1 cellular context compared by ENCODE assay signal in genomic region chr20:44959896-44960852, GRCh38.
TF ChIP-seq lines count a peak whose summit lies in the region.

A gene with protein sequence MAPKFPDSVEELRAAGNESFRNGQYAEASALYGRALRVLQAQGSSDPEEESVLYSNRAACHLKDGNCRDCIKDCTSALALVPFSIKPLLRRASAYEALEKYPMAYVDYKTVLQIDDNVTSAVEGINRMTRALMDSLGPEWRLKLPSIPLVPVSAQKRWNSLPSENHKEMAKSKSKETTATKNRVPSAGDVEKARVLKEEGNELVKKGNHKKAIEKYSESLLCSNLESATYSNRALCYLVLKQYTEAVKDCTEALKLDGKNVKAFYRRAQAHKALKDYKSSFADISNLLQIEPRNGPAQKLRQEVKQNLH (minus strand): TSS chr20:44960397. CDS start chr20:44960333, 64 bp downstream.

TF ChIP-seq in HEK293, 187 proteins besides CTCF, POLR2A, EP300 and RAD21 (continued from another document and continues in another):
- TF ChIP-seq, protein P1, sequence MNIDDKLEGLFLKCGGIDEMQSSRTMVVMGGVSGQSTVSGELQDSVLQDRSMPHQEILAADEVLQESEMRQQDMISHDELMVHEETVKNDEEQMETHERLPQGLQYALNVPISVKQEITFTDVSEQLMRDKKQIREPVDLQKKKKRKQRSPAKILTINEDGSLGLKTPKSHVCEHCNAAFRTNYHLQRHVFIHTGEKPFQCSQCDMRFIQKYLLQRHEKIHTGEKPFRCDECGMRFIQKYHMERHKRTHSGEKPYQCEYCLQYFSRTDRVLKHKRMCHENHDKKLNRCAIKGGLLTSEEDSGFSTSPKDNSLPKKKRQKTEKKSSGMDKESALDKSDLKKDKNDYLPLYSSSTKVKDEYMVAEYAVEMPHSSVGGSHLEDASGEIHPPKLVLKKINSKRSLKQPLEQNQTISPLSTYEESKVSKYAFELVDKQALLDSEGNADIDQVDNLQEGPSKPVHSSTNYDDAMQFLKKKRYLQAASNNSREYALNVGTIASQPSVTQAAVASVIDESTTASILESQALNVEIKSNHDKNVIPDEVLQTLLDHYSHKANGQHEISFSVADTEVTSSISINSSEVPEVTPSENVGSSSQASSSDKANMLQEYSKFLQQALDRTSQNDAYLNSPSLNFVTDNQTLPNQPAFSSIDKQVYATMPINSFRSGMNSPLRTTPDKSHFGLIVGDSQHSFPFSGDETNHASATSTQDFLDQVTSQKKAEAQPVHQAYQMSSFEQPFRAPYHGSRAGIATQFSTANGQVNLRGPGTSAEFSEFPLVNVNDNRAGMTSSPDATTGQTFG (tag by site-specific recombination; IDR thresholded peaks at IDR 0.05; ENCODE audit: borderline replicate concordance): no peak
- no peak for TF ChIP-seq ZNF157 (tag by site-specific recombination; IDR thresholded peaks at IDR 0.05)
- TF ChIP-seq, protein P2, sequence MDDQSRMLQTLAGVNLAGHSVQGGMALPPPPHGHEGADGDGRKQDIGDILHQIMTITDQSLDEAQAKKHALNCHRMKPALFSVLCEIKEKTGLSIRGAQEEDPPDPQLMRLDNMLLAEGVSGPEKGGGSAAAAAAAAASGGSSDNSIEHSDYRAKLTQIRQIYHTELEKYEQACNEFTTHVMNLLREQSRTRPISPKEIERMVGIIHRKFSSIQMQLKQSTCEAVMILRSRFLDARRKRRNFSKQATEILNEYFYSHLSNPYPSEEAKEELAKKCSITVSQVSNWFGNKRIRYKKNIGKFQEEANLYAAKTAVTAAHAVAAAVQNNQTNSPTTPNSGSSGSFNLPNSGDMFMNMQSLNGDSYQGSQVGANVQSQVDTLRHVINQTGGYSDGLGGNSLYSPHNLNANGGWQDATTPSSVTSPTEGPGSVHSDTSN (CRISPR knock-in tag; IDR thresholded peaks at IDR 0.05): no peak
- TF ChIP-seq PRDM10 (tag by site-specific recombination; IDR thresholded peaks at IDR 0.05): peak; percentile 74
- TF ChIP-seq ZNF175 (tag by site-specific recombination; IDR thresholded peaks at IDR 0.05): no peak
- TF ChIP-seq ZNF23 (tag by site-specific recombination; IDR thresholded peaks at IDR 0.05; ENCODE audit: borderline replicate concordance): no peak
- TF ChIP-seq IKZF3 (tag by site-specific recombination; IDR thresholded peaks at IDR 0.05): peak; percentile 78
- no peak for TF ChIP-seq ZBTB49 (tag by site-specific recombination; IDR thresholded peaks at IDR 0.05; ENCODE audit: low read depth)
- no peak for TF ChIP-seq ZNF416 (tag by site-specific recombination; IDR thresholded peaks at IDR 0.05)
- TF ChIP-seq ZNF248 (tag by site-specific recombination; IDR thresholded peaks at IDR 0.05): no peak
- no peak for TF ChIP-seq ZNF223 (tag by site-specific recombination; IDR thresholded peaks at IDR 0.05)
- TF ChIP-seq ZBTB8A (tag by site-specific recombination; IDR thresholded peaks at IDR 0.05): peak; percentile 71
- TF ChIP-seq MZF1 (tag by site-specific recombination; IDR thresholded peaks at IDR 0.05; ENCODE audit: borderline replicate concordance): 0 out of 2 replicates have a peak, but pooled peaks have one; percentile 14
- peak; percentile 85 for TF ChIP-seq ZIC2 (tag by site-specific recombination; IDR thresholded peaks at IDR 0.05)
- TF ChIP-seq, protein P3, sequence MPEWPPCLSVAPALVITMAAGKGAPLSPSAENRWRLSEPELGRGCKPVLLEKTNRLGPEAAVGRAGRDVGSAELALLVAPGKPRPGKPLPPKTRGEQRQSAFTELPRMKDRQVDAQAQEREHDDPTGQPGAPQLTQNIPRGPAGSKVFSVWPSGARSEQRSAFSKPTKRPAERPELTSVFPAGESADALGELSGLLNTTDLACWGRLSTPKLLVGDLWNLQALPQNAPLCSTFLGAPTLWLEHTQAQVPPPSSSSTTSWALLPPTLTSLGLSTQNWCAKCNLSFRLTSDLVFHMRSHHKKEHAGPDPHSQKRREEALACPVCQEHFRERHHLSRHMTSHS (tag by site-specific recombination; IDR thresholded peaks at IDR 0.05): no peak
- no peak for TF ChIP-seq ATF2 (tag by site-specific recombination; IDR thresholded peaks at IDR 0.05; ENCODE audit: low read depth)
- TF ChIP-seq ZXDB (tag by site-specific recombination; IDR thresholded peaks at IDR 0.05): peak; percentile 76
- TF ChIP-seq SP2 (tag by site-specific recombination; IDR thresholded peaks at IDR 0.05): peak; percentile 92
- no peak for TF ChIP-seq ZNF623 (tag by site-specific recombination; IDR thresholded peaks at IDR 0.05)
- TF ChIP-seq ZNF114 (tag by site-specific recombination; IDR thresholded peaks at IDR 0.05): no peak
- TF ChIP-seq MEIS1 (CRISPR knock-in tag; IDR thresholded peaks at IDR 0.05; ENCODE audit: borderline replicate concordance): no peak
- no peak for TF ChIP-seq OVOL3 (tag by site-specific recombination; IDR thresholded peaks at IDR 0.05)
- no peak for TF ChIP-seq ZNF670 (tag by site-specific recombination; IDR thresholded peaks at IDR 0.05; ENCODE audit: low read depth)
- no peak for TF ChIP-seq ZNF211 (tag by site-specific recombination; IDR thresholded peaks at IDR 0.05; ENCODE audit: low read depth)
- TF ChIP-seq KLF16 (tag by site-specific recombination; IDR thresholded peaks at IDR 0.05): peak; percentile 90; the same call in 1 of the 2 replicates
- TF ChIP-seq, protein P4, sequence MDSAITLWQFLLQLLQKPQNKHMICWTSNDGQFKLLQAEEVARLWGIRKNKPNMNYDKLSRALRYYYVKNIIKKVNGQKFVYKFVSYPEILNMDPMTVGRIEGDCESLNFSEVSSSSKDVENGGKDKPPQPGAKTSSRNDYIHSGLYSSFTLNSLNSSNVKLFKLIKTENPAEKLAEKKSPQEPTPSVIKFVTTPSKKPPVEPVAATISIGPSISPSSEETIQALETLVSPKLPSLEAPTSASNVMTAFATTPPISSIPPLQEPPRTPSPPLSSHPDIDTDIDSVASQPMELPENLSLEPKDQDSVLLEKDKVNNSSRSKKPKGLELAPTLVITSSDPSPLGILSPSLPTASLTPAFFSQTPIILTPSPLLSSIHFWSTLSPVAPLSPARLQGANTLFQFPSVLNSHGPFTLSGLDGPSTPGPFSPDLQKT (IDR thresholded peaks at IDR 0.05; ENCODE audit: borderline replicate concordance, low read depth, low read length): no peak
- no peak for TF ChIP-seq ZNF426 (tag by site-specific recombination; IDR thresholded peaks at IDR 0.05)
- TF ChIP-seq, protein P5, sequence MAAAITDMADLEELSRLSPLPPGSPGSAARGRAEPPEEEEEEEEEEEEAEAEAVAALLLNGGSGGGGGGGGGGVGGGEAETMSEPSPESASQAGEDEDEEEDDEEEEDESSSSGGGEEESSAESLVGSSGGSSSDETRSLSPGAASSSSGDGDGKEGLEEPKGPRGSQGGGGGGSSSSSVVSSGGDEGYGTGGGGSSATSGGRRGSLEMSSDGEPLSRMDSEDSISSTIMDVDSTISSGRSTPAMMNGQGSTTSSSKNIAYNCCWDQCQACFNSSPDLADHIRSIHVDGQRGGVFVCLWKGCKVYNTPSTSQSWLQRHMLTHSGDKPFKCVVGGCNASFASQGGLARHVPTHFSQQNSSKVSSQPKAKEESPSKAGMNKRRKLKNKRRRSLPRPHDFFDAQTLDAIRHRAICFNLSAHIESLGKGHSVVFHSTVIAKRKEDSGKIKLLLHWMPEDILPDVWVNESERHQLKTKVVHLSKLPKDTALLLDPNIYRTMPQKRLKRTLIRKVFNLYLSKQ (tag by site-specific recombination; IDR thresholded peaks at IDR 0.05; ENCODE audit: borderline replicate concordance): no peak
- no peak for TF ChIP-seq ZNF48 (tag by site-specific recombination; IDR thresholded peaks at IDR 0.05)
- no peak; the same call in 1 of the 2 replicates for TF ChIP-seq ZNF324 (tag by site-specific recombination; IDR thresholded peaks at IDR 0.05)
- TF ChIP-seq, protein P6, sequence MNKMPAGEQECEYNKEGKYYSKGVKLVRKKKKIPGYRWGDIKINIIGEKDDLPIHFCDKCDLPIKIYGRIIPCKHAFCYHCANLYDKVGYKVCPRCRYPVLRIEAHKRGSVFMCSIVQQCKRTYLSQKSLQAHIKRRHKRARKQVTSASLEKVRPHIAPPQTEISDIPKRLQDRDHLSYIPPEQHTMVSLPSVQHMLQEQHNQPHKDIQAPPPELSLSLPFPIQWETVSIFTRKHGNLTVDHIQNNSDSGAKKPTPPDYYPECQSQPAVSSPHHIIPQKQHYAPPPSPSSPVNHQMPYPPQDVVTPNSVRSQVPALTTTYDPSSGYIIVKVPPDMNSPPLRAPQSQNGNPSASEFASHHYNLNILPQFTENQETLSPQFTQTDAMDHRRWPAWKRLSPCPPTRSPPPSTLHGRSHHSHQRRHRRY (tag by site-specific recombination; IDR thresholded peaks at IDR 0.05): no peak
- TF ChIP-seq ZFP41 (tag by site-specific recombination; IDR thresholded peaks at IDR 0.05; ENCODE audit: borderline replicate concordance): no peak
- TF ChIP-seq ZNF624 (tag by site-specific recombination; IDR thresholded peaks at IDR 0.05): no peak
- TF ChIP-seq ZNF843 (tag by site-specific recombination; IDR thresholded peaks at IDR 0.05): no peak
- TF ChIP-seq HOXD13 (CRISPR knock-in tag; IDR thresholded peaks at IDR 0.05; ENCODE audit: borderline replicate concordance): no peak
- no peak for TF ChIP-seq ZNF791 (tag by site-specific recombination; IDR thresholded peaks at IDR 0.05)
- TF ChIP-seq KLF10 (tag by site-specific recombination; IDR thresholded peaks at IDR 0.05): peak; percentile 50; the same call in 1 of the 2 replicates
- TF ChIP-seq ZBTB48 (tag by site-specific recombination; IDR thresholded peaks at IDR 0.05): peak; percentile 94
- TF ChIP-seq OSR2 (tag by site-specific recombination; IDR thresholded peaks at IDR 0.05): no peak; the same call in 1 of the 2 replicates
- TF ChIP-seq ZNF473 (tag by site-specific recombination; IDR thresholded peaks at IDR 0.05): no peak
- no peak for TF ChIP-seq ZNF16 (tag by site-specific recombination; IDR thresholded peaks at IDR 0.05; ENCODE audit: low read depth)
- TF ChIP-seq ZNF350 (tag by site-specific recombination; IDR thresholded peaks at IDR 0.05): no peak
- no peak for TF ChIP-seq ZNF155 (tag by site-specific recombination; IDR thresholded peaks at IDR 0.05)
